ENCODE assay signal across 8 cellular contexts in genomic region chr13:101415358-101416174, GRCh38. TPM values are rescaled to one million over a fixed set of nuclear protein-coding genes. Genes with fewer than 3 reads are reported as not detected.
A peak's percentile ranks its signal among the peaks of the same experiment; 100 is the strongest.
DNase-seq lines count a peak whose midpoint lies in the region; ATAC-seq and TF ChIP-seq lines count a peak whose summit lies in the region.

No MANE protein-coding gene starts in this region.

- H3K4me3 ChIP-seq in fibroblast of mammary gland (ENCODE audit: control insufficient read depth, low read depth, low read length): peak overlapping the region; percentile 63

- TF ChIP-seq CTCF in fibroblast of mammary gland (conservative IDR thresholded peaks at IDR 0.05; ENCODE audit: control insufficient read depth, insufficient read depth, low read depth, low read length): no peak

- DNase-seq in NCI-H1930 (lab: John Stamatoyannopoulos, UW): peak; percentile 21 to 30
- DNase-seq in fibroblast of mammary gland (ENCODE audit: low read depth): no peak
- peak; percentile 79 for DNase-seq in posterior vena cava (ENCODE audit: low spot score)
- DNase-seq in activated CD4-positive, alpha-beta T cell treated with anti-CD3 and anti-CD28 coated beads, Interleukin-2, amount 50 U/mL, for 1 hour: no peak
- DNase-seq in OCI-M1 (lab: John Stamatoyannopoulos, UW): no peak

- intact Hi-C loops in posterior vena cava (cut with DNase I): no loop called here

- ATAC-seq in GM18520 (IDR thresholded peaks at IDR 0.05; ENCODE audit: unreplicated experiment) (peak; percentile 51), HG03095 (IDR thresholded peaks at IDR 0.05; ENCODE audit: unreplicated experiment) (no peak), HG03108 (IDR thresholded peaks at IDR 0.05; ENCODE audit: unreplicated experiment) (no peak)

RNA-seq across cellular contexts. Expression of gene NALCN, which starts 0.7 kb away (rescaled TPM):
- 10 to 100 TPM; 17.0 to 18.9 TPM for total RNA-seq in posterior vena cava

RNA-seq across cellular contexts. Expression of gene ITGBL1, which starts 36.9 kb away (rescaled TPM):
- 100 to 1,000 TPM in 1 of 2 donors, 10 to 100 TPM in 1; 75.1 to 118 TPM for total RNA-seq in posterior vena cava

Comparison
In these comparisons a context has a peak if more than half of its experiments do, and no peak if none do; other contexts are left out.
1. DNase-seq: peak in NCI-H1930 (2 of 2) and posterior vena cava (single experiment); none in fibroblast of mammary gland (single experiment), activated CD4-positive, alpha-beta T cell treated with anti-CD3 and anti-CD28 coated beads, Interleukin-2, amount 50 U/mL, for 1 hour (single experiment) and OCI-M1 (single experiment).